ENCODE assay signal across 19 cellular contexts in the genomic region with DNA sequence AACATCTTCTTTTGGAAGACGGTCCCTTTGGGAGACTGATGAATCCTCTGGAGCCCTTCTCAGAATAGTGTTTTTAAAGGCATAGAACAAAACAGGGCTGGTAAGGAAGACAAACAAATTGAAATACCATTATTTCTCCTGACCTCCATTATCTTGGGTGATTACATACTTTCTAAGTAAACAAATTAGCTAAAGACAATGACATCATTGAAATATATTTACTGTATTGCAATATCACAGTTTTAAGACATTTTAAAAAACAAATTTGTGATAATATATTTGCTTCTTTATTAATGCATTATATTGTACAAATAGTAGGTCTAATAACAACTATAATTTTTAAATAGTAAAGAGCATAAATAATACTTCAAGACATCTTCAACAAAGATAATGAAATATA.
DNase-seq lines count a peak whose midpoint lies in the region; ATAC-seq, FAIRE-seq and TF ChIP-seq lines count a peak whose summit lies in the region.
"Had no signal": no experiment of that assay in that cellular context is flagged by ENCODE, and none has a peak within 500 bp of the region (broad histone marks: within the 10 kb centered on the region; RNA-seq: fewer than 3 reads in every experiment).

No MANE protein-coding gene starts in this region.

- no peak for DNase-seq in HepG2 (ENCODE audit: low spot score)
- no peak for DNase-seq in right lobe of liver
- no peak for DNase-seq in kidney
- DNase-seq in CD8-positive, alpha-beta memory T cell, result no peak
- no peak for DNase-seq in breast epithelium (ENCODE audit: low spot score in 2 of 2)
- no peak for DNase-seq in NCI-H774 (lab: John Stamatoyannopoulos, UW)
- DNase-seq: 8988T; C1 segment of cervical spinal cord; Caco-2; CD4-positive, alpha-beta memory T cell; DMS153; DND-41; GM23248; H7; HCEC 1CT had no signal

- POLR2A ChIA-PET in HepG2 (lab: Yijun Ruan, JAX), result no interaction called here
- POLR2A ChIA-PET in CD8-positive, alpha-beta memory T cell (lab: Charles Lee), result no interaction called here

- H3K4me1 ChIP-seq in HepG2 (ENCODE audit: insufficient read depth, low read length), result peaks cover 36% of the 10 kb centered on the region
- H3K4me1 ChIP-seq in right lobe of liver, result peaks cover 0 to 7% (median 0%) of the 10 kb centered on the region in 4 donors
- peaks cover 6% of the 10 kb centered on the region in 2 donors for H3K4me1 ChIP-seq in kidney (ENCODE audit: control insufficient read depth in 1 of 2, insufficient read depth in 1 of 2, low read depth in 1 of 2, low read length in 2 of 2)
- H3K4me1 ChIP-seq in CD8-positive, alpha-beta memory T cell (ENCODE audit: insufficient read depth, low read length), result no peaks in the 10 kb centered on the region
- no peaks in the 10 kb centered on the region for H3K4me1 ChIP-seq in breast epithelium

- no peak overlapping the region for H3K27ac Mint-ChIP-seq in CD8-positive, alpha-beta memory T cell
- H3K27ac Mint-ChIP-seq: CD4-positive, alpha-beta memory T cell had no signal

- peaks cover 0 to 19% of the 10 kb centered on the region in 2 donors for H3K27me3 Mint-ChIP-seq in CD8-positive, alpha-beta memory T cell

- no peaks in the 10 kb centered on the region for H3K79me2 ChIP-seq in HepG2 (ENCODE audit: insufficient read depth, low read length)

- CTCF ChIA-PET in HepG2 (lab: Yijun Ruan, JAX; ENCODE audit: low intra/inter-chr PET ratio, low total read pairs), result no interaction called here
- CTCF ChIA-PET in CD8-positive, alpha-beta memory T cell (lab: Charles Lee), result no interaction called here

- 85% methylated on average over 1 of the region's 1 CpG for WGBS in HepG2 (ENCODE audit: low lambda C conversion rate)
- 88% methylated on average over 1 of the region's 1 CpG for WGBS in right lobe of liver (ENCODE audit: insufficient coverage, low coverage, low lambda C conversion rate, missing lambda C conversion rate)

- H3K27ac ChIP-seq in HepG2 (ENCODE audit: extremely low read length, insufficient read depth, low read length) (no peak overlapping the region), right lobe of liver (no peak overlapping the region), kidney (ENCODE audit: low read depth in 2 of 2, low read length in 2 of 2) (no peak overlapping the region), breast epithelium (no peak overlapping the region)
- no peak overlapping the region for H3K27ac ChIP-seq in CD8-positive, alpha-beta memory T cell (ENCODE audit: low read depth, low read length)
- H3K27ac ChIP-seq: GM23248 had no signal

- no peak for FAIRE-seq in HepG2 (lab: Jason Lieb, UNC)
- FAIRE-seq in endometrium (lab: Jason Lieb, UNC), result peak; percentile 61
- peak; percentile 42 for FAIRE-seq in kidney (lab: Jason Lieb, UNC)
- FAIRE-seq: G401.6, GM12892, H1 had no signal

- in situ Hi-C loops in HepG2 (cut with HindIII; ENCODE audit: extremely low pct_ligation_motif_present, low pct_unique_long_range_greater_than_20kb), result no loop called here

- TF ChIP-seq CTCF in HepG2 (CRISPR knock-in tag; IDR thresholded peaks at IDR 0.05) (no peak), right lobe of liver (IDR thresholded peaks at IDR 0.05) (no peak), kidney (IDR thresholded peaks at IDR 0.05; ENCODE audit: borderline replicate concordance, extremely low read depth, insufficient read depth) (no peak), breast epithelium (IDR thresholded peaks at IDR 0.05) (no peak)

- no peak for TF ChIP-seq RAD21 in HepG2 (CRISPR knock-in tag; IDR thresholded peaks at IDR 0.05)

- ATAC-seq in HepG2 (no peak), right lobe of liver (no peak)

- no peak overlapping the region for H3K4me3 Mint-ChIP-seq in CD8-positive, alpha-beta memory T cell
- H3K4me3 Mint-ChIP-seq: CD4-positive, alpha-beta memory T cell had no signal

- peaks cover 0 to 42% (median 0%) of the 10 kb centered on the region in 3 donors for H3K4me1 Mint-ChIP-seq in CD8-positive, alpha-beta memory T cell

- intact Hi-C loops in HepG2 (cut with micrococcal nuclease; ENCODE audit: unreplicated experiment) (no loop called here), right lobe of liver (cut with DNase I) (no loop called here), kidney (cut with DNase I) (no loop called here), breast epithelium (cut with DNase I; ENCODE audit: low total_unique reads) (no loop called here)

- no peak for TF ChIP-seq POLR2A in HepG2 (IDR thresholded peaks at IDR 0.05; ENCODE audit: insufficient read depth in 1 of 2, low read depth in 2 of 2, low read length in 2 of 2)
- TF ChIP-seq POLR2A in right lobe of liver (IDR thresholded peaks at IDR 0.05), result no peak
- TF ChIP-seq POLR2A in breast epithelium (IDR thresholded peaks at IDR 0.05), result no peak

- no peaks in the 10 kb centered on the region for H3K36me3 ChIP-seq in HepG2 (replicated peaks in 1 of 2; ENCODE audit: control insufficient read depth in 1 of 2, insufficient read depth in 2 of 2, low read length in 2 of 2)
- no peaks in the 10 kb centered on the region for H3K36me3 ChIP-seq in right lobe of liver
- H3K36me3 ChIP-seq in kidney (ENCODE audit: control insufficient read depth in 1 of 2, insufficient read depth in 2 of 2, low read length in 2 of 2), result no peaks in the 10 kb centered on the region
- no peaks in the 10 kb centered on the region for H3K36me3 ChIP-seq in CD8-positive, alpha-beta memory T cell (ENCODE audit: insufficient read depth, low read length)
- no peaks in the 10 kb centered on the region for H3K36me3 ChIP-seq in breast epithelium

- BruUV-seq in HepG2 (replicated peaks; lab: Mats Ljungman, UMichigan), result no TSS peak

- TF ChIP-seq EP300 in HepG2 (IDR thresholded peaks at IDR 0.05; ENCODE audit: low read depth in 2 of 2, low read length in 2 of 2), result no peak
- TF ChIP-seq EP300 in HepG2 (CRISPR knock-in tag; IDR thresholded peaks at IDR 0.05; ENCODE audit: borderline replicate concordance), result no peak

- no peaks in the 10 kb centered on the region for H3K9me3 ChIP-seq in HepG2 (ENCODE audit: low read length)
- no peaks in the 10 kb centered on the region for H3K9me3 ChIP-seq in right lobe of liver
- H3K9me3 ChIP-seq in kidney (ENCODE audit: control insufficient read depth in 1 of 2, low read length in 2 of 2), result no peaks in the 10 kb centered on the region
- no peaks in the 10 kb centered on the region for H3K9me3 ChIP-seq in CD8-positive, alpha-beta memory T cell (ENCODE audit: low read length)
- H3K9me3 ChIP-seq in breast epithelium, result no peaks in the 10 kb centered on the region
- H3K9me3 ChIP-seq: Caco-2 had no signal

- H3K36me3 Mint-ChIP-seq in CD8-positive, alpha-beta memory T cell, result peaks cover 0 to 13% (median 0%) of the 10 kb centered on the region in 3 donors

- H3K4me3 ChIP-seq in HepG2 (replicated peaks in 1 of 3; ENCODE audit: insufficient read depth in 1 of 3, low read depth in 2 of 3, low read length in 3 of 3) (no peak overlapping the region), right lobe of liver (no peak overlapping the region), kidney (ENCODE audit: low read length in 2 of 2) (no peak overlapping the region), breast epithelium (no peak overlapping the region)
- no peak overlapping the region for H3K4me3 ChIP-seq in CD8-positive, alpha-beta memory T cell (ENCODE audit: low read length)
- H3K4me3 ChIP-seq: GM23248 had no signal

- no peak overlapping the region for H3K9ac ChIP-seq in HepG2 (ENCODE audit: insufficient read depth, low read depth, low read length)
- no peak overlapping the region for H3K9ac ChIP-seq in kidney (ENCODE audit: low read length in 2 of 2)
- H3K9ac ChIP-seq: GM23248 had no signal

- H3K27me3 ChIP-seq in HepG2 (ENCODE audit: control insufficient read depth in 1 of 2, insufficient read depth in 2 of 2, low read length in 2 of 2) (no peaks in the 10 kb centered on the region; a peak in 1 of 5 replicates), right lobe of liver (no peaks in the 10 kb centered on the region), breast epithelium (no peaks in the 10 kb centered on the region)
- no peaks in the 10 kb centered on the region for H3K27me3 ChIP-seq in CD8-positive, alpha-beta memory T cell (ENCODE audit: insufficient read depth, low read length, poor library complexity, severe bottlenecking)

- H2AFZ ChIP-seq in HepG2 (ENCODE audit: low read length), result no peak overlapping the region
- H2AFZ ChIP-seq: GM23248 had no signal

- H3K9me3 Mint-ChIP-seq in CD8-positive, alpha-beta memory T cell, result no peaks in the 10 kb centered on the region

- no peak overlapping the region for H3K4me2 ChIP-seq in HepG2 (ENCODE audit: low read depth, low read length)

- H4K20me1 ChIP-seq in HepG2 (ENCODE audit: insufficient read depth, low read length), result no peaks in the 10 kb centered on the region

TF ChIP-seq in HepG2, 621 proteins besides CTCF, POLR2A, EP300 and RAD21:
- no peak for TF ChIP-seq ZBTB21 (CRISPR knock-in tag; IDR thresholded peaks at IDR 0.05)
- TF ChIP-seq ATF7 (IDR thresholded peaks at IDR 0.05), result peak; percentile 76
- no peak for TF ChIP-seq ATF7 (CRISPR knock-in tag; IDR thresholded peaks at IDR 0.05)
